9 cellular contexts compared by ENCODE assay signal in genomic region chr17:28384281-28385036, GRCh38. TPM values are rescaled to one million over a fixed set of nuclear protein-coding genes. Genes with fewer than 3 reads are reported as not detected.
DNase-seq lines count a peak whose midpoint lies in the region; ATAC-seq and TF ChIP-seq lines count a peak whose summit lies in the region.
"Had no signal": no experiment of that assay in that cellular context is flagged by ENCODE, and none has a peak within 500 bp of the region (broad histone marks: within the 10 kb centered on the region; RNA-seq: fewer than 3 reads in every experiment).

No MANE protein-coding gene starts in this region.

- 0 out of 2 replicates have a peak, but pooled peaks cover 7% of the 10 kb centered on the region for H3F3A ChIP-seq in GM23338 (replicated peaks; ENCODE audit: low read depth)

- peaks cover 11% of the 10 kb centered on the region for H3K4me1 Mint-ChIP-seq in GM23338

- H3K27ac Mint-ChIP-seq in GM23338, result no peak overlapping the region

- no peaks in the 10 kb centered on the region for H3K9me2 ChIP-seq in GM23338 (ENCODE audit: insufficient read depth)

- H3K36me3 Mint-ChIP-seq in GM23338 (ENCODE audit: low read depth), result no peaks in the 10 kb centered on the region; the same call in none of the 3 replicates

- peaks cover 66% of the 10 kb centered on the region for H3K27me3 Mint-ChIP-seq in GM23338 (ENCODE audit: insufficient read depth, low read depth, poor library complexity)

- H3K9me3 Mint-ChIP-seq in GM23338, result no peaks in the 10 kb centered on the region; the same call in 2 of the 3 replicates

- H3K4me2 ChIP-seq in GM23338, result peak overlapping the region; percentile 95

- H3K4me3 ChIP-seq in GM23338, result peak overlapping the region; percentile 90
- peak overlapping the region; percentile 76 for H3K4me3 ChIP-seq in iPS-20b (ENCODE audit: low read length)

- H3K9ac ChIP-seq in iPS-20b (ENCODE audit: low read depth, low read length), result peak overlapping the region; percentile 39; the same call in 1 of the 2 replicates

- DNase-seq in COLO668 (lab: John Stamatoyannopoulos, UW; ENCODE audit: unreplicated experiment) (peak; percentile 73), GM23338 (ENCODE audit: low spot score) (peak; percentile 66), NOMO-1 treated with DMSO at 0.1 percent for 48 hours (lab: John Stamatoyannopoulos, UW; ENCODE audit: unreplicated experiment) (peak; percentile 80), activated gamma-delta T cell treated with Interleukin-2 at 50 U/mL for 16 hours (peak; percentile 53), ecto neural progenitor cell (ENCODE audit: low spot score) (no peak)
- DNase-seq in stimulated activated CD4-positive, alpha-beta T cell treated with anti-CD3 and anti-CD28 coated beads, Interleukin-1b, Interleukin-23, amount 100 ng/mL, for 48 hours, result peak; percentile 72

- H3K9me3 ChIP-seq in iPS-20b (ENCODE audit: insufficient read depth, low read depth, low read length), result no peaks in the 10 kb centered on the region

- peak overlapping the region; percentile 96 for H2AFZ ChIP-seq in GM23338

- H3K36me3 ChIP-seq in GM23338 (ENCODE audit: insufficient read depth) (no peaks in the 10 kb centered on the region), iPS-20b (ENCODE audit: insufficient read depth, low read depth, low read length) (no peaks in the 10 kb centered on the region)

- TF ChIP-seq CTCF in GM23338 (conservative IDR thresholded peaks at IDR 0.05; ENCODE audit: low read depth in 2 of 2), result no peak

- H3K27me3 ChIP-seq in GM23338 (ENCODE audit: insufficient read depth), result peaks cover 71% of the 10 kb centered on the region
- H3K27me3 ChIP-seq in iPS-20b (ENCODE audit: insufficient read depth, low read length), result peaks cover 75% of the 10 kb centered on the region

- H4K20me1 ChIP-seq in GM23338 (replicated peaks; ENCODE audit: insufficient read depth), result no peaks in the 10 kb centered on the region

- H3K79me2 ChIP-seq in GM23338 (replicated peaks; ENCODE audit: insufficient read depth), result no peaks in the 10 kb centered on the region

- H3K4me3 Mint-ChIP-seq in GM23338, result peak overlapping the region; percentile 87

- ATAC-seq in GM23338 (peak; percentile 49), GM21717 (IDR thresholded peaks at IDR 0.05; ENCODE audit: unreplicated experiment) (no peak)

- H3K27ac ChIP-seq in GM23338 (ENCODE audit: low read depth) (no peak overlapping the region), iPS-20b (ENCODE audit: low read length) (no peak overlapping the region)

- H3K4me1 ChIP-seq in GM23338 (ENCODE audit: insufficient read depth) (peaks cover 11% of the 10 kb centered on the region; the same call in 1 of the 2 replicates), iPS-20b (ENCODE audit: insufficient read depth, low read length) (no peaks in the 10 kb centered on the region)

TF ChIP-seq in GM23338, 12 proteins besides CTCF, POLR2A, EP300 and RAD21:
- TF ChIP-seq CREB1 (CRISPR knock-in tag; IDR thresholded peaks at IDR 0.05; ENCODE audit: low read depth) (peak; percentile 9; the same call in 1 of the 2 replicates), ZNF114 (CRISPR knock-in tag; IDR thresholded peaks at IDR 0.05) (no peak)

RNA-seq across cellular contexts. Expression of gene SARM1, which starts 13.0 kb away (rescaled TPM):
- total RNA-seq in GM23338 (2014; rRNA removed; shearing (Covaris generic)), result 10.4 and 15.3 TPM in 2 replicates
- 0.89 and 1.4 TPM in 2 replicates for polyA plus RNA-seq in GM23338 (2016; fragmentation: Nextera tagmentation; extraction: Ambion mirVana)

RNA-seq across cellular contexts. Expression of gene VTN, which starts 14.4 kb away (rescaled TPM):
- total RNA-seq in GM23338 (2014; rRNA removed; shearing (Covaris generic)), result 0.35 TPM in 1 of 2 replicates, not detected in the other
- polyA plus RNA-seq in GM23338 (2016; fragmentation: Nextera tagmentation; extraction: Ambion mirVana), result 0.16 and 0.17 TPM in 2 replicates

RNA-seq across cellular contexts. Expression of gene SEBOX, which starts 19.5 kb away (rescaled TPM):
- not detected in 2 replicates for total RNA-seq in GM23338 (2014; rRNA removed; shearing (Covaris generic))
- not detected in 2 replicates for polyA plus RNA-seq in GM23338 (2016; fragmentation: Nextera tagmentation; extraction: Ambion mirVana)
- total RNA-seq: fibroblast of villous mesenchyme had no signal

RNA-seq across cellular contexts. Expression of gene SLC46A1, which starts 21.6 kb away (rescaled TPM):
- 12.5 and 12.7 TPM in 2 replicates for total RNA-seq in GM23338 (2014; rRNA removed; shearing (Covaris generic))
- 3.3 TPM in 2 replicates for polyA plus RNA-seq in GM23338 (2016; fragmentation: Nextera tagmentation; extraction: Ambion mirVana)

RNA-seq across cellular contexts. Expression of gene POLDIP2, which starts 27.1 kb away (rescaled TPM):
- total RNA-seq in GM23338 (2014; rRNA removed; shearing (Covaris generic)), result 70.6 and 77.1 TPM in 2 replicates
- 40.7 and 45.7 TPM in 2 replicates for polyA plus RNA-seq in GM23338 (2016; fragmentation: Nextera tagmentation; extraction: Ambion mirVana)
